In the genomic region with DNA sequence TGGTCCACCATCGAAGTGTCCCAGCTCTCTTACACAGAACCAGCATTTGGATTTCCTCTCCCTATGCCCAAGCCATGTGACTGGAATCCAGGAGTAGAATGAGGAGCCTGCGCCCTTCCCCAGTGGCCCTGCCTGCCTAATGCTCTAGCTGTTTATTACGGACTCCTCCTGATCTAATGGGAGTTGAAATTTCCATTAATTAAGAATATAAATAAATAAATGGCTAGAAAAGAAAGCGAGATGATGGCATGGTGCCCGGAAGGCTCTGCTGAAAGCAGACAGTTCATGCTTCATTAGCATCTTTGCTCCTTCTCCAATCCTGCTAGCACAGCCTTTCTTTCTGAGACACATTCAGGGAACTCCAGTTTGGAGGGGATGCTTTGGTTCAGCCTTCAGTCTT, we compare ENCODE assay signal across 14 cellular contexts.
A peak's percentile ranks its signal among the peaks of the same experiment; 100 is the strongest.
DNase-seq lines count a peak whose midpoint lies in the region; ATAC-seq lines count a peak whose summit lies in the region.
"Had no signal": no experiment of that assay in that cellular context is flagged by ENCODE, and none has a peak within 500 bp of the region (broad histone marks: within the 10 kb centered on the region; RNA-seq: fewer than 3 reads in every experiment).

No MANE protein-coding gene starts in this region.

- no peak for ATAC-seq in GM19397 (IDR thresholded peaks at IDR 0.05; ENCODE audit: unreplicated experiment)
- no peak for ATAC-seq in GM21576 (IDR thresholded peaks at IDR 0.05; ENCODE audit: unreplicated experiment)

- DNase-seq in G401 (ENCODE audit: low spot score), result peak; percentile 14
- DNase-seq in amygdala (lab: John Stamatoyannopoulos, UW), result peak in 44 of 56 donors; percentile 1 to 77 (median 32)
- DNase-seq in hippocampal formation (lab: John Stamatoyannopoulos, UW), result peak; percentile 30 to 49
- DNase-seq in retina, result peak; percentile 36
- no peak for DNase-seq in stimulated activated CD4-positive, alpha-beta T cell treated with anti-CD3 and anti-CD28 coated beads, Interleukin-2, amount 100 ng/mL, for 24 hours
- DNase-seq: BE2C; CD4-positive, alpha-beta memory T cell; EL; MG63; NCI-H1417 treated with DMSO at 0.1 percent for 48 hours; NCI-H2029; NCI-H526 had no signal

- in situ Hi-C loops in G401 (cut with HindIII; ENCODE audit: low sequenced_read_pairs), result no loop called here

Comparison
In these comparisons a context has a peak if more than half of its experiments do, and no peak if none do; other contexts are left out.
1. DNase-seq: peak in G401 (single experiment), amygdala (44 of 56), hippocampal formation (2 of 2) and retina (single experiment); none in stimulated activated CD4-positive, alpha-beta T cell treated with anti-CD3 and anti-CD28 coated beads, Interleukin-2, amount 100 ng/mL, for 24 hours (0 of 2).